ENCODE assay signal across 8 cellular contexts in genomic region chr9:135864447-135865049, GRCh38. TPM values are rescaled to one million over a fixed set of nuclear protein-coding genes. Genes with fewer than 3 reads are reported as not detected.
DNase-seq lines count a peak whose midpoint lies in the region; ATAC-seq and TF ChIP-seq lines count a peak whose summit lies in the region.

No MANE protein-coding gene starts in this region.

- CTCF ChIA-PET in activated CD4-positive, alpha-beta memory T cell treated with anti-CD3 and anti-CD28 coated beads, Interleukin-2, amount 10 ng/mL, durations not matched to agents 7 days and 5 days (lab: Charles Lee), result interaction anchor here (0.6 to 1.6 kb wide), 7 partner anchors 9 to 259 kb away, joined by 3 to 14 read pairs (median 4); partner anchors contain the start of gene UBAC1

- peaks cover 18% of the 10 kb centered on the region for H3K4me1 Mint-ChIP-seq in activated CD4-positive, alpha-beta memory T cell treated with anti-CD3 and anti-CD28 coated beads, Interleukin-2, amount 10 ng/mL, durations not matched to agents 7 days and 5 days
- H3K4me1 Mint-ChIP-seq in effector memory CD8-positive, alpha-beta T cell (ENCODE audit: low read depth in 2 of 2), result peaks cover 14 to 38% of the 10 kb centered on the region in 2 donors
- H3K4me1 Mint-ChIP-seq in mesothelial cell of epicardium, result peaks cover 10% of the 10 kb centered on the region

- POLR2A ChIA-PET in activated CD4-positive, alpha-beta memory T cell treated with anti-CD3 and anti-CD28 coated beads, Interleukin-2, amount 10 ng/mL, durations not matched to agents 7 days and 5 days (lab: Charles Lee), result no interaction called here

- H3K27me3 Mint-ChIP-seq in activated CD4-positive, alpha-beta memory T cell treated with anti-CD3 and anti-CD28 coated beads, Interleukin-2, amount 10 ng/mL, durations not matched to agents 7 days and 5 days, result no peaks in the 10 kb centered on the region
- H3K27me3 Mint-ChIP-seq in effector memory CD8-positive, alpha-beta T cell, result no peaks in the 10 kb centered on the region
- H3K27me3 Mint-ChIP-seq in mesothelial cell of epicardium (ENCODE audit: low read depth), result no peaks in the 10 kb centered on the region

- H3K4me3 Mint-ChIP-seq in activated CD4-positive, alpha-beta memory T cell treated with anti-CD3 and anti-CD28 coated beads, Interleukin-2, amount 10 ng/mL, durations not matched to agents 7 days and 5 days, result no peak overlapping the region
- H3K4me3 Mint-ChIP-seq in effector memory CD8-positive, alpha-beta T cell, result no peak overlapping the region
- no peak overlapping the region for H3K4me3 Mint-ChIP-seq in mesothelial cell of epicardium

- H3K9me3 Mint-ChIP-seq in activated CD4-positive, alpha-beta memory T cell treated with anti-CD3 and anti-CD28 coated beads, Interleukin-2, amount 10 ng/mL, durations not matched to agents 7 days and 5 days, result no peaks in the 10 kb centered on the region
- no peaks in the 10 kb centered on the region for H3K9me3 Mint-ChIP-seq in effector memory CD8-positive, alpha-beta T cell
- H3K9me3 Mint-ChIP-seq in mesothelial cell of epicardium, result no peaks in the 10 kb centered on the region

- ATAC-seq in effector memory CD8-positive, alpha-beta T cell (replicated peaks), result peak; percentile 43

- H3K27ac Mint-ChIP-seq in activated CD4-positive, alpha-beta memory T cell treated with anti-CD3 and anti-CD28 coated beads, Interleukin-2, amount 10 ng/mL, durations not matched to agents 7 days and 5 days, result no peak overlapping the region
- peak overlapping the region in 1 of 2 donors; percentile 49 for H3K27ac Mint-ChIP-seq in effector memory CD8-positive, alpha-beta T cell
- H3K27ac Mint-ChIP-seq in mesothelial cell of epicardium, result peak overlapping the region; percentile 43

- DNase-seq in NCI-H146 (lab: John Stamatoyannopoulos, UW) (peak; percentile 15), NCI-H146 treated with DMSO at 0.1 percent for 48 hours (lab: John Stamatoyannopoulos, UW; ENCODE audit: unreplicated experiment) (no peak), NCI-H2171 treated with DMSO at 0.1 percent for 48 hours (lab: John Stamatoyannopoulos, UW) (peak; percentile 71), mesothelial cell of epicardium (ENCODE audit: low spot score in 2 of 2, unreplicated experiment in 2 of 2) (peak in 1 of 2 experiments; percentile 80), T1000 (lab: John Stamatoyannopoulos, UW) (no peak)
- DNase-seq in activated CD4-positive, alpha-beta memory T cell treated with anti-CD3 and anti-CD28 coated beads, Interleukin-2, amount 10 ng/mL, durations not matched to agents 7 days and 5 days, result peak; percentile 70
- DNase-seq in effector memory CD8-positive, alpha-beta T cell, result peak; percentile 60 to 70 (median 62)
- peak; percentile 38 to 69 for DNase-seq in stimulated activated CD8-positive, alpha-beta memory T cell treated with anti-CD3 and anti-CD28 coated beads, Interleukin-4, amount 100 ng/mL, for 4 hours (ENCODE audit: low read depth in 2 of 2, low spot score in 1 of 2)

- peak; percentile 89 for TF ChIP-seq CTCF in mesothelial cell of epicardium (IDR thresholded peaks at IDR 0.05; ENCODE audit: unreplicated experiment)

- H3K36me3 Mint-ChIP-seq in activated CD4-positive, alpha-beta memory T cell treated with anti-CD3 and anti-CD28 coated beads, Interleukin-2, amount 10 ng/mL, durations not matched to agents 7 days and 5 days (ENCODE audit: low read depth), result peaks cover 11% of the 10 kb centered on the region
- H3K36me3 Mint-ChIP-seq in effector memory CD8-positive, alpha-beta T cell (ENCODE audit: insufficient read depth), result peaks cover under 1% of the 10 kb centered on the region
- H3K36me3 Mint-ChIP-seq in mesothelial cell of epicardium, result peaks cover 6% of the 10 kb centered on the region

RNA-seq across cellular contexts. Expression of gene CAMSAP1, which starts 42.8 kb away (rescaled TPM):
- total RNA-seq in activated CD4-positive, alpha-beta memory T cell treated with anti-CD3 and anti-CD28 coated beads, Interleukin-2, amount 10 ng/mL, durations not matched to agents 7 days and 5 days, result 10 to 100 TPM; 20.9 to 22.0 TPM
- total RNA-seq in mesothelial cell of epicardium, result 62.4 to 64.4 TPM (median 63.3 TPM) in 3 replicates

Comparison
In these comparisons a context has a peak if more than half of its experiments do, and no peak if none do; other contexts are left out.
1. DNase-seq: peak in NCI-H146 (single experiment), NCI-H2171 treated with DMSO at 0.1 percent for 48 hours (single experiment), activated CD4-positive, alpha-beta memory T cell treated with anti-CD3 and anti-CD28 coated beads, Interleukin-2, amount 10 ng/mL, durations not matched to agents 7 days and 5 days (single experiment), effector memory CD8-positive, alpha-beta T cell (3 of 3) and stimulated activated CD8-positive, alpha-beta memory T cell treated with anti-CD3 and anti-CD28 coated beads, Interleukin-4, amount 100 ng/mL, for 4 hours (2 of 2); none in NCI-H146 treated with DMSO at 0.1 percent for 48 hours (single experiment) and T1000 (single experiment).